ENCODE assay signal across 8 cellular contexts in genomic region chr22:49827307-49827852, GRCh38. TPM values are rescaled to one million over a fixed set of nuclear protein-coding genes. Genes with fewer than 3 reads are reported as not detected.
DNase-seq lines count a peak whose midpoint lies in the region; ATAC-seq and TF ChIP-seq lines count a peak whose summit lies in the region.

No MANE protein-coding gene starts in this region.

- peaks cover 37% of the 10 kb centered on the region for H3K36me3 Mint-ChIP-seq in activated CD4-positive, alpha-beta T cell treated with anti-CD3 and anti-CD28 coated beads, Interleukin-2, amount 10 ng/mL, durations not matched to agents 7 days and 5 days (ENCODE audit: low read depth)

- TF ChIP-seq EP300 in sigmoid colon (IDR thresholded peaks at IDR 0.05) = no peak

- peaks cover 33% of the 10 kb centered on the region for H3K36me3 ChIP-seq in SK-N-MC (ENCODE audit: insufficient read depth, low read length)
- peaks cover 11 to 17% (median 14%) of the 10 kb centered on the region in 4 donors for H3K36me3 ChIP-seq in sigmoid colon

- no peak for ATAC-seq in GM19328 (IDR thresholded peaks at IDR 0.05; ENCODE audit: unreplicated experiment)

- no peak for TF ChIP-seq POLR2A in sigmoid colon (IDR thresholded peaks at IDR 0.05)

- H3K9me3 ChIP-seq in SK-N-MC (ENCODE audit: low read depth, low read length) = no peaks in the 10 kb centered on the region
- no peaks in the 10 kb centered on the region for H3K9me3 ChIP-seq in sigmoid colon

- no peaks in the 10 kb centered on the region for H3K9me3 Mint-ChIP-seq in activated CD4-positive, alpha-beta T cell treated with anti-CD3 and anti-CD28 coated beads, Interleukin-2, amount 10 ng/mL, durations not matched to agents 7 days and 5 days

- H3K27ac ChIP-seq in SK-N-MC (no peak overlapping the region), sigmoid colon (peak overlapping the region; percentile 86 to 98 (median 90))

- no peaks in the 10 kb centered on the region for H3K27me3 ChIP-seq in sigmoid colon

- H3K27me3 Mint-ChIP-seq in activated CD4-positive, alpha-beta T cell treated with anti-CD3 and anti-CD28 coated beads, Interleukin-2, amount 10 ng/mL, durations not matched to agents 7 days and 5 days = no peaks in the 10 kb centered on the region

- H3K4me1 ChIP-seq in sigmoid colon = peaks cover 0 to 48% (median 39%) of the 10 kb centered on the region in 4 donors

- H3K4me3 ChIP-seq in SK-N-MC = peak overlapping the region; percentile 88
- H3K4me3 ChIP-seq in fibroblast of mammary gland (ENCODE audit: control insufficient read depth, low read depth, low read length) = peak overlapping the region; percentile 75
- H3K4me3 ChIP-seq in sigmoid colon = peak overlapping the region; percentile 67 to 83 (median 74)

- peak overlapping the region; percentile 91 for H3K27ac Mint-ChIP-seq in activated CD4-positive, alpha-beta T cell treated with anti-CD3 and anti-CD28 coated beads, Interleukin-2, amount 10 ng/mL, durations not matched to agents 7 days and 5 days

- H3K4me3 Mint-ChIP-seq in activated CD4-positive, alpha-beta T cell treated with anti-CD3 and anti-CD28 coated beads, Interleukin-2, amount 10 ng/mL, durations not matched to agents 7 days and 5 days = peak overlapping the region; percentile 71

- DNase-seq in activated CD4-positive, alpha-beta T cell treated with anti-CD3 and anti-CD28 coated beads, Interleukin-2, amount 10 ng/mL, durations not matched to agents 7 days and 5 days = no peak
- DNase-seq in activated CD4-positive, alpha-beta T cell treated with anti-CD3 and anti-CD28 coated beads, Interleukin-2, amount 50 U/mL, for 4 hours = no peak
- no peak for DNase-seq in SK-N-MC (ENCODE audit: low read depth, low spot score)
- DNase-seq in fibroblast of mammary gland (ENCODE audit: low read depth) = no peak
- DNase-seq in sigmoid colon = no peak
- DNase-seq in A172 (ENCODE audit: low spot score) = no peak
- no peak for DNase-seq in NCI-H2171 treated with DMSO at 0.1 percent for 48 hours (lab: John Stamatoyannopoulos, UW)

- CTCF ChIA-PET in activated CD4-positive, alpha-beta T cell treated with anti-CD3 and anti-CD28 coated beads, Interleukin-2, amount 10 ng/mL, durations not matched to agents 7 days and 5 days (lab: Charles Lee) = no interaction called here

- TF ChIP-seq CTCF in fibroblast of mammary gland (conservative IDR thresholded peaks at IDR 0.05; ENCODE audit: control insufficient read depth, insufficient read depth, low read depth, low read length) = no peak
- no peak for TF ChIP-seq CTCF in sigmoid colon (IDR thresholded peaks at IDR 0.05)

- POLR2A ChIA-PET in activated CD4-positive, alpha-beta T cell treated with anti-CD3 and anti-CD28 coated beads, Interleukin-2, amount 10 ng/mL, durations not matched to agents 7 days and 5 days (lab: Charles Lee) = no interaction called here

- peaks cover 45% of the 10 kb centered on the region for H3K4me1 Mint-ChIP-seq in activated CD4-positive, alpha-beta T cell treated with anti-CD3 and anti-CD28 coated beads, Interleukin-2, amount 10 ng/mL, durations not matched to agents 7 days and 5 days

- peak overlapping the region; percentile 97 for H3K9ac ChIP-seq in SK-N-MC (ENCODE audit: insufficient read length)

- 0 to 1% methylated on average over 104 of the region's 104 CpGs for WGBS in sigmoid colon, 2 donors

- intact Hi-C loops in sigmoid colon (cut with DNase I) = loop anchor here (5.0 kb wide), 2 partner anchors 35 to 135 kb away; partner anchors contain the start of gene PIM3

RNA-seq across cellular contexts. Expression of gene BRD1, which starts 0.3 kb away (rescaled TPM):
- total RNA-seq in activated CD4-positive, alpha-beta T cell treated with anti-CD3 and anti-CD28 coated beads, Interleukin-2, amount 10 ng/mL, durations not matched to agents 7 days and 5 days = 10 to 100 TPM; 46.9 to 49.2 TPM
- total RNA-seq in sigmoid colon = 10 to 100 TPM; 31.1 to 52.6 (median 35.9) TPM
- 10 to 100 TPM; 12.6 to 21.5 (median 14.3) TPM for polyA plus RNA-seq in sigmoid colon
- 8.0 and 11.1 TPM in 2 replicates for total RNA-seq in A172 (2014; rRNA removed; shearing (Covaris generic))

RNA-seq across cellular contexts. Expression of gene ZBED4, which starts 26.3 kb away (rescaled TPM):
- total RNA-seq in activated CD4-positive, alpha-beta T cell treated with anti-CD3 and anti-CD28 coated beads, Interleukin-2, amount 10 ng/mL, durations not matched to agents 7 days and 5 days = 10 to 100 TPM; 20.0 to 20.8 TPM
- 1 to 10 TPM; 3.9 to 7.5 (median 5.5) TPM for total RNA-seq in sigmoid colon
- polyA plus RNA-seq in sigmoid colon = 10 to 100 TPM in 1 of 3 donors, 1 to 10 TPM in 2; 2.4 to 10.5 (median 4.6) TPM
- total RNA-seq in A172 (2014; rRNA removed; shearing (Covaris generic)) = 7.8 and 8.1 TPM in 2 replicates
